In genomic region chr2:191049728-191050639, GRCh38 we compare ENCODE assay signal across 8 cellular contexts. TPM values are rescaled to one million over a fixed set of nuclear protein-coding genes. Genes with fewer than 3 reads are reported as not detected.
DNase-seq lines count a peak whose midpoint lies in the region; ATAC-seq, FAIRE-seq and TF ChIP-seq lines count a peak whose summit lies in the region.

No MANE protein-coding gene starts in this region.

- H3K9me3 Mint-ChIP-seq in MCF 10A (ENCODE audit: unreplicated experiment), result no peaks in the 10 kb centered on the region

- DNase-seq in MCF 10A (ENCODE audit: unreplicated experiment) (peak; percentile 64), mammary epithelial cell (no peak), choroid plexus epithelial cell (ENCODE audit: low read depth) (peak; percentile 82), gastrocnemius medialis (no peak), substantia nigra (lab: John Stamatoyannopoulos, UW) (no peak), RCC 7860 (ENCODE audit: low spot score) (no peak), SHP77 treated with DMSO at 0.1 percent for 48 hours (lab: John Stamatoyannopoulos, UW) (no peak)

- H3K27ac ChIP-seq in mammary epithelial cell (ENCODE audit: insufficient read depth, low read depth, low read length) (no peak overlapping the region), gastrocnemius medialis (peak overlapping the region in 3 of 4 donors; percentile 15 to 24 (median 16)), substantia nigra (ENCODE audit: low read depth, low read length, poor library complexity, severe bottlenecking) (no peak overlapping the region)

- dilution Hi-C loops in mammary epithelial cell (cut with HindIII; ENCODE audit: low sequenced_read_pairs), result loop anchor here (25.0 kb wide), 1 partner anchor 87 kb away; no protein-coding TSS in a partner anchor

- H3K36me3 Mint-ChIP-seq in MCF 10A (ENCODE audit: insufficient read depth, unreplicated experiment), result no peaks in the 10 kb centered on the region

- CTCF ChIA-PET in MCF 10A (lab: Yijun Ruan, JAX), result interaction anchor here (0.5 to 8.3 kb wide), 19 partner anchors 10 to 506 kb away, joined by 3 to 604 read pairs (median 4); partner anchors contain the start of gene STAT4
- CTCF ChIA-PET in mammary epithelial cell (lab: Charles Lee; ENCODE audit: low non-redundant PET), result no interaction called here

- ATAC-seq in HG03442 (IDR thresholded peaks at IDR 0.05; ENCODE audit: unreplicated experiment) (peak; percentile 74), gastrocnemius medialis (peak; percentile 74 to 75)

- H3K27me3 ChIP-seq in mammary epithelial cell (ENCODE audit: insufficient read depth, low read length), result no peaks in the 10 kb centered on the region
- H3K27me3 ChIP-seq in gastrocnemius medialis, result no peaks in the 10 kb centered on the region

- in situ Hi-C loops in mammary epithelial cell (cut with MboI; ENCODE audit: low sequenced_read_pairs in 2 of 2), result loop anchor here (5.0 to 25.0 kb wide), 2 partner anchors 102 to 462 kb away; partner anchors contain the start of gene STAT4 (in 2 of the 2)
- in situ Hi-C loops in gastrocnemius medialis (cut with MboI; ENCODE audit: low sequenced_read_pairs in 4 of 4), result loop anchor here in 2 of 4 donors (10.0 to 25.0 kb wide), 2 partner anchors 462 to 475 kb away; no protein-coding TSS in a partner anchor

- no peaks in the 10 kb centered on the region for H3K36me3 ChIP-seq in mammary epithelial cell (ENCODE audit: insufficient read depth, low read length)
- no peaks in the 10 kb centered on the region for H3K36me3 ChIP-seq in gastrocnemius medialis

- H3K9me3 ChIP-seq in mammary epithelial cell (replicated peaks; ENCODE audit: insufficient read depth, low read length) (no peaks in the 10 kb centered on the region), gastrocnemius medialis (no peaks in the 10 kb centered on the region)

- H3K4me3 ChIP-seq in mammary epithelial cell (replicated peaks in 1 of 3; ENCODE audit: insufficient read depth in 1 of 3, low read depth in 2 of 3, low read length in 3 of 3) (no peak overlapping the region), choroid plexus epithelial cell (ENCODE audit: low read depth, low read length) (no peak overlapping the region), gastrocnemius medialis (no peak overlapping the region)

- intact Hi-C loops in MCF 10A (cut with micrococcal nuclease), result no loop called here
- intact Hi-C loops in mammary epithelial cell (cut with micrococcal nuclease), result no loop called here
- intact Hi-C loops in gastrocnemius medialis (cut with DNase I; ENCODE audit: low total_unique reads), result loop anchor here (5.0 to 10.0 kb wide), 2 partner anchors 105 to 472 kb away; partner anchors contain the start of gene STAT4

- H3K79me2 ChIP-seq in mammary epithelial cell (ENCODE audit: insufficient read depth, low read length), result no peaks in the 10 kb centered on the region

- no peak overlapping the region for H2AFZ ChIP-seq in mammary epithelial cell (ENCODE audit: low read depth, low read length)

- no peak overlapping the region for H3K4me2 ChIP-seq in mammary epithelial cell (ENCODE audit: insufficient read depth, low read depth, low read length)

- no peak overlapping the region for H3K27ac Mint-ChIP-seq in MCF 10A (ENCODE audit: low read depth, unreplicated experiment)

- H4K20me1 ChIP-seq in mammary epithelial cell (ENCODE audit: insufficient read depth, low read length), result no peaks in the 10 kb centered on the region

- no peak for FAIRE-seq in RCC 7860 (lab: Jason Lieb, UNC)

- H3K4me3 Mint-ChIP-seq in MCF 10A (ENCODE audit: unreplicated experiment), result no peak overlapping the region

- no peak overlapping the region for H3K9ac ChIP-seq in mammary epithelial cell (ENCODE audit: insufficient read depth, low read length)

- H3K27me3 Mint-ChIP-seq in MCF 10A (ENCODE audit: insufficient read depth, unreplicated experiment), result no peaks in the 10 kb centered on the region

- TF ChIP-seq POLR2A in gastrocnemius medialis (IDR thresholded peaks at IDR 0.05), result no peak

- H3K4me1 Mint-ChIP-seq in MCF 10A (ENCODE audit: insufficient read depth, unreplicated experiment), result peaks cover 10% of the 10 kb centered on the region

- TF ChIP-seq CTCF in MCF 10A (IDR thresholded peaks at IDR 0.05; ENCODE audit: unreplicated experiment) (no peak), mammary epithelial cell (conservative IDR thresholded peaks at IDR 0.05 in 1 of 2, IDR thresholded peaks at IDR 0.05 in 1 of 2; ENCODE audit: extremely low read depth in 1 of 2, insufficient read depth in 1 of 2, low read depth in 1 of 2, low read length in 2 of 2) (no peak), choroid plexus epithelial cell (conservative IDR thresholded peaks at IDR 0.05; ENCODE audit: low read depth, low read length) (no peak), gastrocnemius medialis (IDR thresholded peaks at IDR 0.05 in 4 of 5, conservative IDR thresholded peaks at IDR 0.05 in 1 of 5) (no peak)

- POLR2A ChIA-PET in MCF 10A (lab: Yijun Ruan, JAX), result interaction anchor here (0.6 to 2.1 kb wide), 9 partner anchors 12 to 1986 kb away, joined by 3 to 13 read pairs (median 4); no protein-coding TSS in a partner anchor

- BruUV-seq in MCF 10A (replicated peaks; lab: Mats Ljungman, UMichigan), result no TSS peak
- no TSS peak for BruUV-seq in mammary epithelial cell (replicated peaks; lab: Mats Ljungman, UMichigan)

- WGBS in mammary epithelial cell (ENCODE audit: low coverage, missing lambda C conversion rate), result 74% methylated on average over 4 of the region's 4 CpGs

- no peaks in the 10 kb centered on the region for H3K4me1 ChIP-seq in mammary epithelial cell (ENCODE audit: insufficient read depth, low read length)
- no peaks in the 10 kb centered on the region for H3K4me1 ChIP-seq in gastrocnemius medialis

RNA-seq across cellular contexts. Expression of gene STAT1, which starts 36.0 kb away (rescaled TPM):
- 32.3 and 36.9 TPM in 2 replicates for total RNA-seq in MCF 10A (2022)
- total RNA-seq in mammary epithelial cell, result 10 to 100 TPM; 56.2 to 56.5 TPM
- 31.9 TPM for polyA plus RNA-seq in mammary epithelial cell
- polyA minus RNA-seq in mammary epithelial cell, result 69.8 TPM
- 10 to 100 TPM; 23.0 to 36.9 (median 28.6) TPM for total RNA-seq in gastrocnemius medialis

Comparison
In these comparisons a context has a peak if more than half of its experiments do, and no peak if none do; other contexts are left out.
1. DNase-seq: peak in MCF 10A (single experiment) and choroid plexus epithelial cell (single experiment); none in mammary epithelial cell (single experiment), gastrocnemius medialis (0 of 2), substantia nigra (0 of 49), RCC 7860 (single experiment) and SHP77 treated with DMSO at 0.1 percent for 48 hours (single experiment).
2. H3K27ac ChIP-seq: peak in gastrocnemius medialis (3 of 4); none in mammary epithelial cell (single experiment) and substantia nigra (single experiment).